Comparison of ENCODE assay signal across 14 cellular contexts in genomic region chr5:125595095-125595494, GRCh38.
DNase-seq lines count a peak whose midpoint lies in the region; ATAC-seq, FAIRE-seq and TF ChIP-seq lines count a peak whose summit lies in the region.
"Had no signal": no experiment of that assay in that cellular context is flagged by ENCODE, and none has a peak within 500 bp of the region (broad histone marks: within the 10 kb centered on the region; RNA-seq: fewer than 3 reads in every experiment).

No MANE protein-coding gene starts in this region.

- WGBS in gastroesophageal sphincter (ENCODE audit: low coverage in 1 of 2), 2 donors = 0 to 26% methylated on average over 1 to 6 of the region's 6 CpGs
- WGBS in testis, 2 donors = 25 to 38% methylated on average over 6 of the region's 6 CpGs

- TF ChIP-seq EP300 in gastroesophageal sphincter (IDR thresholded peaks at IDR 0.05) = no peak

- no peak overlapping the region for H3K4me3 ChIP-seq in SJCRH30
- H3K4me3 ChIP-seq in gastroesophageal sphincter = no peak overlapping the region
- H3K4me3 ChIP-seq in testis = no peak overlapping the region

- H3K27ac ChIP-seq in SJCRH30 (peak overlapping the region; percentile 62), gastroesophageal sphincter (peak overlapping the region in 1 of 4 donors; percentile 12), testis (no peak overlapping the region)
- H3K27ac ChIP-seq: neutrophil had no signal

- H3K36me3 ChIP-seq in SJCRH30 = no peaks in the 10 kb centered on the region
- H3K36me3 ChIP-seq in gastroesophageal sphincter = no peaks in the 10 kb centered on the region
- no peaks in the 10 kb centered on the region for H3K36me3 ChIP-seq in testis (ENCODE audit: low read depth, missing control alignments)
- H3K36me3 ChIP-seq: neutrophil had no signal

- peak; percentile 89 for ATAC-seq in gastroesophageal sphincter
- ATAC-seq in GM18907 (IDR thresholded peaks at IDR 0.05; ENCODE audit: unreplicated experiment) = no peak
- ATAC-seq: activated naive CD4-positive, alpha-beta T cell treated with anti-CD3 and anti-CD28 coated beads, Interleukin-2, amount 50 U/mL, for 72 hours; SK-N-SH treated with all-trans-retinoic acid at 6 μM for 48 hours had no signal

- H3K27me3 ChIP-seq in SJCRH30 (no peaks in the 10 kb centered on the region), gastroesophageal sphincter (no peaks in the 10 kb centered on the region), testis (no peaks in the 10 kb centered on the region)
- H3K27me3 ChIP-seq: neutrophil had no signal

- H3K9me3 ChIP-seq in SJCRH30 (replicated peaks) (no peaks in the 10 kb centered on the region), gastroesophageal sphincter (no peaks in the 10 kb centered on the region), testis (no peaks in the 10 kb centered on the region)
- H3K9me3 ChIP-seq: neutrophil had no signal

- TF ChIP-seq POLR2A in gastroesophageal sphincter (IDR thresholded peaks at IDR 0.05) (no peak), testis (IDR thresholded peaks at IDR 0.05) (no peak)

- DNase-seq in SJCRH30 (peak; percentile 76 to 85), myocyte (ENCODE audit: low read depth) (peak; percentile 90), testis (peak; percentile 65), GM19239 (ENCODE audit: insufficient read length, low spot score) (no peak), cerebellum (ENCODE audit: low spot score) (no peak), Kasumi-1 (lab: John Stamatoyannopoulos, UW) (no peak)
- DNase-seq: activated CD8-positive, alpha-beta memory T cell treated with anti-CD3 and anti-CD28 coated beads, Interleukin-2, amount 50 U/mL, for 4 hours; H9; NCI-H2171 treated with DMSO at 0.1 percent for 48 hours had no signal

- intact Hi-C loops in testis (cut with DNase I; ENCODE audit: low total_unique reads) = no loop called here

- peaks cover 40% of the 10 kb centered on the region for H3K4me1 ChIP-seq in SJCRH30
- H3K4me1 ChIP-seq in gastroesophageal sphincter = no peaks in the 10 kb centered on the region
- no peaks in the 10 kb centered on the region for H3K4me1 ChIP-seq in testis

- FAIRE-seq in GM19239 (lab: Jason Lieb, UNC) = no peak

- TF ChIP-seq CTCF in gastroesophageal sphincter (IDR thresholded peaks at IDR 0.05) (no peak), testis (IDR thresholded peaks at IDR 0.05) (no peak)

Comparison
In these comparisons a context has a peak if more than half of its experiments do, and no peak if none do; other contexts are left out.
1. DNase-seq: peak in SJCRH30 (2 of 2), myocyte (single experiment) and testis (single experiment); none in GM19239 (single experiment), cerebellum (single experiment) and Kasumi-1 (0 of 2).